1 cellular context compared by ENCODE assay signal in the genomic region with DNA sequence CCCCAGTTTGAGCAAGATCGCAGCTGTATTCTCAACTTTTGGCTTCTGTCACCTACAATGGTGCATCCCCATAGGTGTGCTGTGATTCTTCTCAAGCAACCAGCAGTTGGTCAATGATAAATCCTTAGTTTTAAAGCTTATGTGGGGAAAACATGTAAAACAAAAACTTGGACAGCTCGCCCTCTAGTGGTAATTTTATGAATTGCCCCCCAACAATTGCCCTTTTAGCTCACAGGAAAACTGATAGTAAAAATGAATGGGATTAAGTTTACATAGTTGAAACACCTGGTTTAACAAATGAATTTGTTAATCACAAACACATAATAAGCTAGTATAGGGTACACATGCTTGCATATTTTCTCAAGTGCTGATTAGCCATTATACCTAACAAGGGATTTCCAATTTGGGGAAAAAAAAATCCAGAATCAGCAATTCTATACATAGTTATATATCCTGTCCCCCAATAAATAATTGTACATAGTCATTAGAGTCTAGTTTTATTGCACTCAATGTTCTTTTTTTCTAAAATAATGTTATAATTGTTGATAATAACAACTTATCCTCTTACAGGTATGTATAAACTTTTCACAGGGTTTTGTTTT.
TF ChIP-seq lines count a peak whose summit lies in the region.

No MANE protein-coding gene starts in this region.

TF ChIP-seq in HCT116, 20 proteins besides CTCF, POLR2A, EP300 and RAD21 (continued from another document):
- TF ChIP-seq, protein P1, sequence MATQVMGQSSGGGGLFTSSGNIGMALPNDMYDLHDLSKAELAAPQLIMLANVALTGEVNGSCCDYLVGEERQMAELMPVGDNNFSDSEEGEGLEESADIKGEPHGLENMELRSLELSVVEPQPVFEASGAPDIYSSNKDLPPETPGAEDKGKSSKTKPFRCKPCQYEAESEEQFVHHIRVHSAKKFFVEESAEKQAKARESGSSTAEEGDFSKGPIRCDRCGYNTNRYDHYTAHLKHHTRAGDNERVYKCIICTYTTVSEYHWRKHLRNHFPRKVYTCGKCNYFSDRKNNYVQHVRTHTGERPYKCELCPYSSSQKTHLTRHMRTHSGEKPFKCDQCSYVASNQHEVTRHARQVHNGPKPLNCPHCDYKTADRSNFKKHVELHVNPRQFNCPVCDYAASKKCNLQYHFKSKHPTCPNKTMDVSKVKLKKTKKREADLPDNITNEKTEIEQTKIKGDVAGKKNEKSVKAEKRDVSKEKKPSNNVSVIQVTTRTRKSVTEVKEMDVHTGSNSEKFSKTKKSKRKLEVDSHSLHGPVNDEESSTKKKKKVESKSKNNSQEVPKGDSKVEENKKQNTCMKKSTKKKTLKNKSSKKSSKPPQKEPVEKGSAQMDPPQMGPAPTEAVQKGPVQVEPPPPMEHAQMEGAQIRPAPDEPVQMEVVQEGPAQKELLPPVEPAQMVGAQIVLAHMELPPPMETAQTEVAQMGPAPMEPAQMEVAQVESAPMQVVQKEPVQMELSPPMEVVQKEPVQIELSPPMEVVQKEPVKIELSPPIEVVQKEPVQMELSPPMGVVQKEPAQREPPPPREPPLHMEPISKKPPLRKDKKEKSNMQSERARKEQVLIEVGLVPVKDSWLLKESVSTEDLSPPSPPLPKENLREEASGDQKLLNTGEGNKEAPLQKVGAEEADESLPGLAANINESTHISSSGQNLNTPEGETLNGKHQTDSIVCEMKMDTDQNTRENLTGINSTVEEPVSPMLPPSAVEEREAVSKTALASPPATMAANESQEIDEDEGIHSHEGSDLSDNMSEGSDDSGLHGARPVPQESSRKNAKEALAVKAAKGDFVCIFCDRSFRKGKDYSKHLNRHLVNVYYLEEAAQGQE (IDR thresholded peaks at IDR 0.05; ENCODE audit: low read depth), result no peak
- TF ChIP-seq SP1 (IDR thresholded peaks at IDR 0.05; ENCODE audit: low read depth), result no peak
- no peak for TF ChIP-seq ZNF274 (IDR thresholded peaks at IDR 0.05; ENCODE audit: low read depth, low read length)
